In the genomic region with DNA sequence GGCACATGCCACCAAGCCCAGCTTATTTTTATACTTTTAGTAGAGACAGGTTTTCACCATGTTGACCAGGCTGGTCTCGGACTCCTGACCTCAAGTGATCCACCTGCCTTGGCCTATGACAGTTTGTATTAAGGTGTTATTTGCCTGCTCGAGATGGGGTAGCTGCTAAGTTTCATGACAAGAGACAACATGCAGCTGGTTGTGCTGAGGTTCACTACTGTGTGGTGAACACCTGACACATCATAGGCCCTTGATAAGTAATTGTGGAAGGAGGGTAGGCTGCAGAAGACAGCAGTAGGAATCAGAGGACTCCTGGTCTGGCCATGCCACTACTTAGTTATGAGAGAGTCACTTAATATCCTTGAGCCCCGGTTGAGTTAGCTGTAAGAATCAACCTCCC, we compare ENCODE assay signal across 23 cellular contexts. TPM values are rescaled to one million over a fixed set of nuclear protein-coding genes. Genes with fewer than 3 reads are reported as not detected.
DNase-seq lines count a peak whose midpoint lies in the region; ATAC-seq and TF ChIP-seq lines count a peak whose summit lies in the region.
"Had no signal": no experiment of that assay in that cellular context is flagged by ENCODE, and none has a peak within 500 bp of the region (broad histone marks: within the 10 kb centered on the region; RNA-seq: fewer than 3 reads in every experiment).

No MANE protein-coding gene starts in this region.

- H3K4me3 ChIP-seq in GM12865 (ENCODE audit: low read depth, low read length) (no peak overlapping the region), GM23248 (no peak overlapping the region)
- H3K4me3 ChIP-seq: lower lobe of right lung had no signal

- peaks cover 9% of the 10 kb centered on the region for H4K20me1 ChIP-seq in GM23248 (ENCODE audit: insufficient read depth)

- DNase-seq in GM12865 (ENCODE audit: low read depth) (peak; percentile 6), DMS153 (lab: John Stamatoyannopoulos, UW) (no peak), NCI-H1694 (lab: John Stamatoyannopoulos, UW) (no peak), GM23248 (no peak), mesenteric fat pad (ENCODE audit: low spot score) (no peak)
- DNase-seq: activated CD4-positive, alpha-beta T cell treated with anti-CD3 and anti-CD28 coated beads for 48 hours; activated CD8-positive, alpha-beta memory T cell treated with anti-CD3 and anti-CD28 coated beads, Interleukin-2, amount 10 ng/mL, durations not matched to agents 7 days and 5 days; COR-L47; hippocampal formation; lower lobe of right lung; NCI-H1930; NCI-H2227 treated with DMSO at 0.1 percent for 48 hours; NCI-H774; nucleus accumbens; stimulated activated CD4-positive, alpha-beta T cell treated with anti-CD3 and anti-CD28 coated beads, Interleukin-12 subunit alpha, Interleukin-12 subunit beta, amount 100 ng/mL, for 4 hours; substantia nigra; T-cell had no signal

- no peak overlapping the region for H3K27ac ChIP-seq in GM23248
- H3K27ac ChIP-seq: foreskin keratinocyte, lower lobe of right lung had no signal

- H3K9me2 ChIP-seq in GM23248 (ENCODE audit: insufficient read depth), result no peaks in the 10 kb centered on the region

- H3K9ac ChIP-seq in GM23248, result no peak overlapping the region

- H3K36me3 ChIP-seq in GM23248 (ENCODE audit: low read depth), result peaks cover 44% of the 10 kb centered on the region; the same call in 1 of the 2 replicates

- WGBS in GM23248 (ENCODE audit: low coverage in 1 of 2, low lambda C conversion rate in 2 of 2, missing lambda C conversion rate in 2 of 2), 2 experiments, result 70 to 74% methylated on average over 3 of the region's 3 CpGs

- peaks cover 82% of the 10 kb centered on the region for H3K79me2 ChIP-seq in GM23248 (ENCODE audit: insufficient read depth)

- ATAC-seq in GM21381 (IDR thresholded peaks at IDR 0.05; ENCODE audit: unreplicated experiment) (peak; percentile 10), HG02798 (IDR thresholded peaks at IDR 0.05; ENCODE audit: poor library complexity, unreplicated experiment) (peak; percentile 58), HG03439 (IDR thresholded peaks at IDR 0.05; ENCODE audit: unreplicated experiment) (peak; percentile 10)
- ATAC-seq: activated CD8-positive, alpha-beta memory T cell treated with anti-CD3 and anti-CD28 coated beads, Interleukin-2, amount 10 ng/mL, durations not matched to agents 7 days and 5 days; lower lobe of right lung; T-cell had no signal

- H3F3A ChIP-seq in GM23248 (ENCODE audit: insufficient read depth), result peaks cover 5% of the 10 kb centered on the region; the same call in 1 of the 2 replicates

- H3K4me2 ChIP-seq in GM23248 (ENCODE audit: unreplicated experiment), result no peak overlapping the region

- TF ChIP-seq CTCF in GM12865 (IDR thresholded peaks at IDR 0.05; ENCODE audit: insufficient read depth, low read depth, low read length, missing control alignments), result no peak

- H2AFZ ChIP-seq in GM23248, result no peak overlapping the region

- no peaks in the 10 kb centered on the region for H3K9me3 ChIP-seq in GM23248 (ENCODE audit: low read depth)
- H3K9me3 ChIP-seq: lower lobe of right lung had no signal

- in situ Hi-C loops in GM23248 (cut with MboI), result no loop called here

- no peaks in the 10 kb centered on the region for H3K4me1 ChIP-seq in GM23248 (ENCODE audit: insufficient read depth)

- no peaks in the 10 kb centered on the region for H3K27me3 ChIP-seq in GM23248 (replicated peaks; ENCODE audit: insufficient read depth)
- H3K27me3 ChIP-seq: foreskin keratinocyte had no signal

RNA-seq across cellular contexts. Expression of a gene that starts 46.2 kb away (rescaled TPM):
- total RNA-seq in GM23248 (2014; rRNA removed; shearing (Covaris generic)), result 156 and 159 TPM in 2 replicates
- 79.5 and 80.1 TPM in 2 replicates for polyA plus RNA-seq in GM23248 (2016; fragmentation: Nextera tagmentation; extraction: Ambion mirVana)
- total RNA-seq in mesenteric fat pad, result 112 TPM
- total RNA-seq: activated CD8-positive, alpha-beta memory T cell treated with anti-CD3 and anti-CD28 coated beads, Interleukin-2, amount 10 ng/mL, durations not matched to agents 7 days and 5 days; activated naive CD4-positive, alpha-beta T cell treated with anti-CD3 and anti-CD28 coated beads, Interleukin-2, amount 50 U/mL, for 72 hours; activated T-helper 1 cell treated with anti-CD3 and anti-CD28 coated beads, Interleukin-12 subunit alpha, Interleukin-12 subunit beta, Interleukin-2, Interleukin-4 antibody, amounts not matched to agents 30 ng/mL and 10 ng/mL and 1 ng/mL, durations not matched to agents 14 hours and 24 hours and 36 hours had no signal
